Comparison of ENCODE assay signal across 1 cellular context in the genomic region with DNA sequence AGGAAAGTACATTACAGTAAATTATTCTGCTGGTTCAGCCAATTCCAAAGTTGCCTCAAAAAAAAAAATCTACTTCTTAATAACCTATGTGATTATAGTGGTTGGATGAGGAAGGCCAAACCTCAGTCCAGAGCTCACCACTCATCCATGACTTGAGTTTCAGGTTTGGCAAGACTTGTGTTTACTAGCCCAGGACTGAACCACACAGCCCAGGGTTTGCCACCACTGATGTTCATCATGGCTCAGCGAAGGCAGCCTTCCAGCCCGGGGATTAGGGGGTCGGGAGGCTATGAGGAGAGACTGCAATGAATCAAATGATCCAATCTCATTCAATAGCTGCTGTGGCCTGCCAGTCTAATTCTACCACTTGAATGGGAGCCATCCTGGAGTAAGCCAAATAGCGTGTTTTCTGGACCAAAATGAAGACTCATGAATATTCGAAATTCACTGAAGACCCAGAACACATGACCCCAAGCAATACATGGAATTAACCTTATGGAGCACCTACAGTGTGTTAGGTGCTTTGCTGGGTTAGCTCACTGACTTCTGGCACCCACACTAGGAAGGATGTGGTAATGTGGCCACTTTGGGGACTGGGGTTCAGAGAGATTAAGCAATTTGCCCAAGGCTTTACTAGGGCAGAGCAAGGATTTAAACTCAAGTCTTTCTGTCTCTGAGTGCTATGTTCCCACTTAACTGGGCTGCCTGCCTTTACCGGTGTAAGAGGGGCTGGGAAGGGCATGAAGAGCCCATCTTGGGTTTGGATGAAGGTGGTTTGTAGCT.
TF ChIP-seq lines count a peak whose summit lies in the region.

No MANE protein-coding gene starts in this region.

TF ChIP-seq in WTC11, 78 proteins besides CTCF, POLR2A, EP300 and RAD21 (continued from another document):
- TF ChIP-seq ATF3 (CRISPR knock-in tag; conservative IDR thresholded peaks at IDR 0.05) (no peak), ATF1 (CRISPR knock-in tag; IDR thresholded peaks at IDR 0.05) (no peak), IRF1 (CRISPR knock-in tag; IDR thresholded peaks at IDR 0.05) (no peak), MLX (CRISPR knock-in tag; IDR thresholded peaks at IDR 0.05) (no peak), NFYB (CRISPR knock-in tag; conservative IDR thresholded peaks at IDR 0.05; ENCODE audit: low read depth) (no peak), AR (CRISPR knock-in tag; IDR thresholded peaks at IDR 0.05) (no peak), TEAD1 (CRISPR knock-in tag; IDR thresholded peaks at IDR 0.05) (no peak)
- TF ChIP-seq, protein P1, sequence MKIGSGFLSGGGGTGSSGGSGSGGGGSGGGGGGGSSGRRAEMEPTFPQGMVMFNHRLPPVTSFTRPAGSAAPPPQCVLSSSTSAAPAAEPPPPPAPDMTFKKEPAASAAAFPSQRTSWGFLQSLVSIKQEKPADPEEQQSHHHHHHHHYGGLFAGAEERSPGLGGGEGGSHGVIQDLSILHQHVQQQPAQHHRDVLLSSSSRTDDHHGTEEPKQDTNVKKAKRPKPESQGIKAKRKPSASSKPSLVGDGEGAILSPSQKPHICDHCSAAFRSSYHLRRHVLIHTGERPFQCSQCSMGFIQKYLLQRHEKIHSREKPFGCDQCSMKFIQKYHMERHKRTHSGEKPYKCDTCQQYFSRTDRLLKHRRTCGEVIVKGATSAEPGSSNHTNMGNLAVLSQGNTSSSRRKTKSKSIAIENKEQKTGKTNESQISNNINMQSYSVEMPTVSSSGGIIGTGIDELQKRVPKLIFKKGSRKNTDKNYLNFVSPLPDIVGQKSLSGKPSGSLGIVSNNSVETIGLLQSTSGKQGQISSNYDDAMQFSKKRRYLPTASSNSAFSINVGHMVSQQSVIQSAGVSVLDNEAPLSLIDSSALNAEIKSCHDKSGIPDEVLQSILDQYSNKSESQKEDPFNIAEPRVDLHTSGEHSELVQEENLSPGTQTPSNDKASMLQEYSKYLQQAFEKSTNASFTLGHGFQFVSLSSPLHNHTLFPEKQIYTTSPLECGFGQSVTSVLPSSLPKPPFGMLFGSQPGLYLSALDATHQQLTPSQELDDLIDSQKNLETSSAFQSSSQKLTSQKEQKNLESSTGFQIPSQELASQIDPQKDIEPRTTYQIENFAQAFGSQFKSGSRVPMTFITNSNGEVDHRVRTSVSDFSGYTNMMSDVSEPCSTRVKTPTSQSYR (CRISPR knock-in tag; IDR thresholded peaks at IDR 0.05) = no peak
- TF ChIP-seq, protein P2, sequence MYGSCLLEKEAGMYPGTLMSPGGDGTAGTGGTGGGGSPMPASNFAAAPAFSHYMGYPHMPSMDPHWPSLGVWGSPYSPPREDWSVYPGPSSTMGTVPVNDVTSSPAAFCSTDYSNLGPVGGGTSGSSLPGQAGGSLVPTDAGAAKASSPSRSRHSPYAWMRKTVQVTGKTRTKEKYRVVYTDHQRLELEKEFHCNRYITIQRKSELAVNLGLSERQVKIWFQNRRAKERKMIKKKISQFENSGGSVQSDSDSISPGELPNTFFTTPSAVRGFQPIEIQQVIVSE (CRISPR knock-in tag; IDR thresholded peaks at IDR 0.05; ENCODE audit: borderline replicate concordance) = no peak
- TF ChIP-seq, protein P3, sequence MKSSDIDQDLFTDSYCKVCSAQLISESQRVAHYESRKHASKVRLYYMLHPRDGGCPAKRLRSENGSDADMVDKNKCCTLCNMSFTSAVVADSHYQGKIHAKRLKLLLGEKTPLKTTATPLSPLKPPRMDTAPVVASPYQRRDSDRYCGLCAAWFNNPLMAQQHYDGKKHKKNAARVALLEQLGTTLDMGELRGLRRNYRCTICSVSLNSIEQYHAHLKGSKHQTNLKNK (CRISPR knock-in tag; IDR thresholded peaks at IDR 0.05) = no peak
- TF ChIP-seq, protein P4, sequence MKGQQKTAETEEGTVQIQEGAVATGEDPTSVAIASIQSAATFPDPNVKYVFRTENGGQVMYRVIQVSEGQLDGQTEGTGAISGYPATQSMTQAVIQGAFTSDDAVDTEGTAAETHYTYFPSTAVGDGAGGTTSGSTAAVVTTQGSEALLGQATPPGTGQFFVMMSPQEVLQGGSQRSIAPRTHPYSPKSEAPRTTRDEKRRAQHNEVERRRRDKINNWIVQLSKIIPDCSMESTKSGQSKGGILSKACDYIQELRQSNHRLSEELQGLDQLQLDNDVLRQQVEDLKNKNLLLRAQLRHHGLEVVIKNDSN (CRISPR knock-in tag; IDR thresholded peaks at IDR 0.05) = no peak
